ENCODE assay signal across 20 cellular contexts in the genomic region with DNA sequence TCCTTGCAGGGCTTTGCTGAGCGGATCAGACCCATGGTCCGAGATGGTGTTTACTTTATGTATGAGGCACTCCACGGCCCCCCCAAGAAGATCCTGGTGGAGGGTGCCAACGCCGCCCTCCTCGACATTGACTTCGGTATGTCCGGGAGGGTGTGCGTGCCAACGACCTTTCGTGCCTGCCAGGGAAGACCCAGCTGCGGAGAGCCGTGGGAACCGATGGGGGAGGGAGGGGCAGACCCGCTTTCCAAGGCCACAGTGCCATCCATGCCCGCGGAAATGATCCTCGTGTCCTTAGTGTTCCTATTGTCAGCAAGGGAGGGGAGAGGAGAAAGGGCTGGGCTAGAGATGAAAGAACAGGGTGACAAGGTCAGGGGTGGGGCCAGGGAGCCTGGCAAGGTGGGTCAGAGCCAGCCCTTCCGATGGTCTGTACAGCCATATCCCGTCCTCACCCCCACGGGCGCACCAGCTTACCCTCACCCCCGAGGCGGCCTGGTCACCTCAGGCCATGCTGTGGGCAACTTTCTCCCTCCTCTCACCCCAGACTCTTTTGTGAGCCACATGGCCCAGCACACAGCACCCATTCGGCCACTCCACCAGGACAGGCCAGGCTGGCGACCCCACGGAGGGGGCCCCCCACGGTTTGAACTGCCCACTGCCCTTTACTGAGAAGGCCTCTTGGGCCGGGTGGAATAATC. TPM values are rescaled to one million over a fixed set of nuclear protein-coding genes. Genes with fewer than 3 reads are reported as not detected.
DNase-seq lines count a peak whose midpoint lies in the region; ATAC-seq and TF ChIP-seq lines count a peak whose summit lies in the region.
"Had no signal": no experiment of that assay in that cellular context is flagged by ENCODE, and none has a peak within 500 bp of the region (broad histone marks: within the 10 kb centered on the region; RNA-seq: fewer than 3 reads in every experiment).

No MANE protein-coding gene starts in this region.

- H3K4me3 ChIP-seq in left ventricle myocardium inferior (no peak overlapping the region), ascending aorta (no peak overlapping the region), osteoblast (ENCODE audit: insufficient read depth, low read length) (no peak overlapping the region)
- H3K4me3 ChIP-seq: BLaER1 treated with 17β-estradiol and CSF1 and Interleukin-3, amounts not matched to agents 10 nM and 100 nM; GM23248; SJSA1 had no signal

- H3K4me2 ChIP-seq in osteoblast (ENCODE audit: insufficient read depth, low read length), result no peak overlapping the region

- ATAC-seq in Right ventricle myocardium superior (ENCODE audit: poor library complexity) (no peak), HG02885 (IDR thresholded peaks at IDR 0.05; ENCODE audit: poor library complexity, unreplicated experiment) (no peak)

- intact Hi-C loops in left ventricle myocardium inferior (cut with micrococcal nuclease) (no loop called here), Right ventricle myocardium superior (cut with DNase I) (no loop called here), ascending aorta (cut with DNase I) (loop anchor here (10.0 kb wide), 1 partner anchor 896 kb away; a partner anchor contains a TSS)

- no peaks in the 10 kb centered on the region for H3K27me3 ChIP-seq in left ventricle myocardium inferior (ENCODE audit: low read depth)
- H3K27me3 ChIP-seq in ascending aorta, result no peaks in the 10 kb centered on the region
- H3K27me3 ChIP-seq in osteoblast (ENCODE audit: insufficient read depth, low read length), result no peaks in the 10 kb centered on the region
- H3K27me3 ChIP-seq: BLaER1 treated with 17β-estradiol and CSF1 and Interleukin-3, amounts not matched to agents 10 nM and 100 nM; SJSA1 had no signal

- DNase-seq in left ventricle myocardium inferior (no peak), Right ventricle myocardium superior (no peak), ascending aorta (ENCODE audit: low spot score in 2 of 2) (no peak), osteoblast (ENCODE audit: insufficient read length, low spot score, missing footprints) (peak; percentile 42), HK-2 (ENCODE audit: unreplicated experiment) (no peak), cerebellum (ENCODE audit: low spot score) (no peak)
- DNase-seq: CD4-positive, alpha-beta T cell; GM23248; H9; NCI-H1092; NCI-H1436; NCI-H187; NCI-H2081 treated with DMSO at 0.1 percent for 48 hours; NCI-H2171; NCI-H524; NCI-H748 treated with DMSO at 0.1 percent for 48 hours had no signal

- H4K20me1 ChIP-seq in osteoblast (ENCODE audit: insufficient read depth, low read length), result no peaks in the 10 kb centered on the region
- H4K20me1 ChIP-seq: BLaER1 treated with 17β-estradiol and CSF1 and Interleukin-3, amounts not matched to agents 10 nM and 100 nM had no signal

- H3K27ac ChIP-seq in left ventricle myocardium inferior (replicated peaks) (peak overlapping the region; percentile 36), ascending aorta (peak overlapping the region; percentile 17 to 64), osteoblast (ENCODE audit: low read depth, low read length) (no peak overlapping the region)
- H3K27ac ChIP-seq: BLaER1 treated with 17β-estradiol and CSF1 and Interleukin-3, amounts not matched to agents 10 nM and 100 nM; GM23248; HL-60; SJSA1 had no signal

- H2AFZ ChIP-seq in osteoblast (ENCODE audit: low read length), result no peak overlapping the region
- H2AFZ ChIP-seq: GM23248 had no signal

- no peaks in the 10 kb centered on the region for H3K9me3 ChIP-seq in left ventricle myocardium inferior (replicated peaks)
- no peaks in the 10 kb centered on the region for H3K9me3 ChIP-seq in ascending aorta
- H3K9me3 ChIP-seq in osteoblast (ENCODE audit: low read depth, low read length), result no peaks in the 10 kb centered on the region
- H3K9me3 ChIP-seq: BLaER1 treated with 17β-estradiol and CSF1 and Interleukin-3, amounts not matched to agents 10 nM and 100 nM; SJSA1 had no signal

- no peaks in the 10 kb centered on the region for H3K79me2 ChIP-seq in osteoblast (ENCODE audit: insufficient read depth, low read length)

- TF ChIP-seq CTCF in left ventricle myocardium inferior (IDR thresholded peaks at IDR 0.05; ENCODE audit: borderline replicate concordance) (no peak), ascending aorta (IDR thresholded peaks at IDR 0.05) (no peak), osteoblast (IDR thresholded peaks at IDR 0.05; ENCODE audit: extremely low read depth, low read depth, low read length) (no peak)

- H3K4me1 ChIP-seq in left ventricle myocardium inferior, result peaks cover 21% of the 10 kb centered on the region
- peaks cover 8 to 26% of the 10 kb centered on the region in 2 donors for H3K4me1 ChIP-seq in ascending aorta
- H3K4me1 ChIP-seq in osteoblast (ENCODE audit: insufficient read depth, low read length), result peaks cover 5% of the 10 kb centered on the region

- H3K36me3 ChIP-seq in left ventricle myocardium inferior, result peaks cover 76% of the 10 kb centered on the region
- H3K36me3 ChIP-seq in ascending aorta, result peaks cover 69 to 73% of the 10 kb centered on the region in 2 donors
- no peaks in the 10 kb centered on the region for H3K36me3 ChIP-seq in osteoblast (ENCODE audit: insufficient read depth, low read length)
- H3K36me3 ChIP-seq: BLaER1 treated with 17β-estradiol and CSF1 and Interleukin-3, amounts not matched to agents 10 nM and 100 nM; SJSA1 had no signal

RNA-seq across cellular contexts. Expression of a gene that starts 11.7 kb away (rescaled TPM):
- total RNA-seq in left ventricle myocardium inferior, result 55.6 TPM
- 60.7 TPM for total RNA-seq in Right ventricle myocardium superior
- 410 TPM for total RNA-seq in ascending aorta
- 57.2 and 62.2 TPM in 2 replicates for total RNA-seq in osteoblast
- total RNA-seq in cerebellum, result 16.9 TPM

RNA-seq across cellular contexts. Expression of a gene that starts 17.2 kb away (rescaled TPM):
- total RNA-seq in left ventricle myocardium inferior (218 TPM), Right ventricle myocardium superior (215 TPM), ascending aorta (30.2 TPM), osteoblast (2.1 and 4.3 TPM in 2 replicates), cerebellum (1.9 TPM)

RNA-seq across cellular contexts. Expression of a gene that starts 51.8 kb away (rescaled TPM):
- 28.5 TPM for total RNA-seq in left ventricle myocardium inferior
- total RNA-seq in Right ventricle myocardium superior, result 28.3 TPM
- total RNA-seq in ascending aorta, result 249 TPM
- 46.6 and 49.2 TPM in 2 replicates for total RNA-seq in osteoblast
- total RNA-seq in cerebellum, result 4.2 TPM

RNA-seq across cellular contexts. Expression of a gene that starts 54.3 kb away (rescaled TPM):
- 144 TPM for total RNA-seq in left ventricle myocardium inferior
- 120 TPM for total RNA-seq in Right ventricle myocardium superior
- total RNA-seq in ascending aorta, result 112 TPM
- 156 and 188 TPM in 2 replicates for total RNA-seq in osteoblast
- 70.9 TPM for total RNA-seq in cerebellum

RNA-seq across cellular contexts. Expression of a gene that starts 59.6 kb away (rescaled TPM):
- 5.7 TPM for total RNA-seq in left ventricle myocardium inferior
- total RNA-seq in Right ventricle myocardium superior, result 5.0 TPM
- total RNA-seq in ascending aorta, result 23.5 TPM
- 2.9 TPM in 2 replicates for total RNA-seq in osteoblast
- 0.73 TPM for total RNA-seq in cerebellum
